Comparison of ENCODE assay signal across 26 cellular contexts in genomic region chr2:21710496-21710895, GRCh38.
"Had no signal": no experiment of that assay in that cellular context is flagged by ENCODE, and none has a peak within 500 bp of the region (broad histone marks: within the 10 kb centered on the region; RNA-seq: fewer than 3 reads in every experiment).

No MANE protein-coding gene starts in this region.

- H3K9me3 Mint-ChIP-seq: T-helper 1 cell treated with Interleukin-12 subunit alpha and Interleukin-12 subunit beta and Interleukin-4 antibody, amounts not matched to agents 30 μg/mL and 1 μg/mL, for 36 hours had no signal

- H3K27me3 ChIP-seq: adrenal gland, SJCRH30 had no signal

- H3K27ac Mint-ChIP-seq: activated CD8-positive, alpha-beta T cell treated with anti-CD3 and anti-CD28 coated beads, Interleukin-2, amount 10 ng/mL, durations not matched to agents 7 days and 5 days; activated naive CD8-positive, alpha-beta T cell treated with anti-CD3 and anti-CD28 coated beads, Interleukin-2, amount 10 ng/mL, durations not matched to agents 7 days and 5 days; T-helper 1 cell treated with Interleukin-12 subunit alpha and Interleukin-12 subunit beta and Interleukin-4 antibody, amounts not matched to agents 30 μg/mL and 1 μg/mL, for 36 hours; WTC11 had no signal

- H3K9me3 ChIP-seq: adrenal gland, SJCRH30 had no signal

- H3K36me3 ChIP-seq: adrenal gland, SJCRH30 had no signal

- H3K4me1 Mint-ChIP-seq: activated naive CD8-positive, alpha-beta T cell treated with anti-CD3 and anti-CD28 coated beads, Interleukin-2, amount 10 ng/mL, durations not matched to agents 7 days and 5 days; WTC11 had no signal

- H3K4me3 ChIP-seq: adrenal gland, SJCRH30 had no signal

- H3K36me3 Mint-ChIP-seq: activated naive CD8-positive, alpha-beta T cell treated with anti-CD3 and anti-CD28 coated beads, Interleukin-2, amount 10 ng/mL, durations not matched to agents 7 days and 5 days; WTC11 had no signal

- H3K4me1 ChIP-seq: adrenal gland, SJCRH30 had no signal

- H3K4me3 Mint-ChIP-seq: activated CD8-positive, alpha-beta T cell treated with anti-CD3 and anti-CD28 coated beads, Interleukin-2, amount 10 ng/mL, durations not matched to agents 7 days and 5 days; activated naive CD8-positive, alpha-beta T cell treated with anti-CD3 and anti-CD28 coated beads, Interleukin-2, amount 10 ng/mL, durations not matched to agents 7 days and 5 days; T-helper 1 cell treated with Interleukin-12 subunit alpha and Interleukin-12 subunit beta and Interleukin-4 antibody, amounts not matched to agents 30 μg/mL and 1 μg/mL, for 36 hours; WTC11 had no signal

- H3K27ac ChIP-seq: adrenal gland, SJCRH30 had no signal

- DNase-seq: activated CD4-positive, alpha-beta T cell treated with anti-CD3 and anti-CD28 coated beads for 48 hours; activated CD4-positive, alpha-beta T cell treated with anti-CD3 and anti-CD28 coated beads, Interleukin-2, amount 50 U/mL, for 4 hours; activated CD4-positive, CD25-positive, alpha-beta regulatory T cell treated with anti-CD3 and anti-CD28 coated beads, Interleukin-2, amount 50 U/mL, for 72 hours; activated CD8-positive, alpha-beta memory T cell treated with anti-CD3 and anti-CD28 coated beads, Interleukin-2, amount 50 U/mL, for 48 hours; activated CD8-positive, alpha-beta T cell treated with anti-CD3 and anti-CD28 coated beads, Interleukin-2, amount 10 ng/mL, durations not matched to agents 7 days and 5 days; activated naive CD4-positive, alpha-beta T cell treated with anti-CD3 and anti-CD28 coated beads, Interleukin-2, amount 50 U/mL, for 16 hours; activated naive CD8-positive, alpha-beta T cell treated with anti-CD3 and anti-CD28 coated beads, Interleukin-2, amount 10 ng/mL, durations not matched to agents 7 days and 5 days; activated T-cell treated with anti-CD3 and anti-CD28 coated beads, Interleukin-2, amount 50 U/mL, for 1 hour; adrenal gland; anterior cingulate cortex; central memory CD4-positive, alpha-beta T cell; KBM-7; MV-4-11; NCI-H1092 treated with DMSO at 0.1 percent for 48 hours; NCI-H1417 treated with DMSO at 0.1 percent for 48 hours; NCI-H1694; NCI-H2029; NCI-H2107; NCI-H2171 treated with DMSO at 0.1 percent for 48 hours; NCI-H226; NCI-H774; NK-92 treated with Interleukin-12 subunit alpha and Interleukin-12 subunit beta, amount 100 ng/mL, for 24 hours; SJCRH30; SW 1271 had no signal

- H3K27me3 Mint-ChIP-seq: activated naive CD8-positive, alpha-beta T cell treated with anti-CD3 and anti-CD28 coated beads, Interleukin-2, amount 10 ng/mL, durations not matched to agents 7 days and 5 days had no signal
